12 cellular contexts compared by ENCODE assay signal in genomic region chr3:64151335-64151871, GRCh38.
A peak's percentile ranks its signal among the peaks of the same experiment; 100 is the strongest.
DNase-seq lines count a peak whose midpoint lies in the region; ATAC-seq and TF ChIP-seq lines count a peak whose summit lies in the region.
"Had no signal": no experiment of that assay in that cellular context is flagged by ENCODE, and none has a peak within 500 bp of the region (broad histone marks: within the 10 kb centered on the region; RNA-seq: fewer than 3 reads in every experiment).

No MANE protein-coding gene starts in this region.

- CTCF ChIA-PET in OCI-LY7 (lab: Charles Lee; ENCODE audit: unreplicated experiment) = no interaction called here

- H3K27ac ChIP-seq in brain microvascular endothelial cell (peak overlapping the region; percentile 93), lung (ENCODE audit: low read depth in 1 of 2, low read length in 1 of 2) (peak overlapping the region; percentile 7 to 86), tibial artery (peak overlapping the region; percentile 77 to 80), OCI-LY7 (ENCODE audit: low read depth, low read length, poor library complexity, severe bottlenecking) (no peak overlapping the region)

- H3K9me2 ChIP-seq in OCI-LY7 (ENCODE audit: insufficient read depth, low read length) = no peaks in the 10 kb centered on the region

- H3K9me3 ChIP-seq in lung (ENCODE audit: control insufficient read depth in 2 of 2, insufficient read depth in 1 of 2, low read length in 1 of 2) (peaks cover 0 to 1% of the 10 kb centered on the region in 2 donors), tibial artery (no peaks in the 10 kb centered on the region), OCI-LY7 (ENCODE audit: low read length) (no peaks in the 10 kb centered on the region)

- no peaks in the 10 kb centered on the region for H4K20me1 ChIP-seq in OCI-LY7 (ENCODE audit: insufficient read depth, low read length)

- H3K79me2 ChIP-seq in OCI-LY7 (ENCODE audit: insufficient read depth, low read depth, low read length) = no peaks in the 10 kb centered on the region

- no peaks in the 10 kb centered on the region for H3K27me3 ChIP-seq in brain microvascular endothelial cell (replicated peaks)
- no peaks in the 10 kb centered on the region for H3K27me3 ChIP-seq in lung (ENCODE audit: control insufficient read depth, insufficient read depth)
- H3K27me3 ChIP-seq in tibial artery = no peaks in the 10 kb centered on the region

- H2AFZ ChIP-seq in OCI-LY7 (ENCODE audit: low read length) = no peak overlapping the region

- no TSS peak for BruUV-seq in OCI-LY7 (replicated peaks; lab: Mats Ljungman, UMichigan)

- peak; percentile 81 for DNase-seq in NOMO-1 treated with DMSO at 0.1 percent for 48 hours (lab: John Stamatoyannopoulos, UW; ENCODE audit: unreplicated experiment)
- no peak for DNase-seq in brain microvascular endothelial cell
- peak; percentile 35 for DNase-seq in lung (ENCODE audit: low spot score)
- DNase-seq in tibial artery = no peak
- no peak for DNase-seq in NCI-H345 (lab: John Stamatoyannopoulos, UW)
- no peak for DNase-seq in OCI-LY7 (ENCODE audit: low spot score)
- no peak for DNase-seq in anterior cingulate cortex (lab: John Stamatoyannopoulos, UW)
- DNase-seq: immature natural killer cell; KBM-7; stimulated activated naive CD4-positive, alpha-beta T cell treated with Interleukin-2 at 50 U/mL for 16 hours had no signal

- no peak overlapping the region for H3K4me2 ChIP-seq in OCI-LY7 (ENCODE audit: low read length)

- TF ChIP-seq CTCF in brain microvascular endothelial cell (IDR thresholded peaks at IDR 0.05; ENCODE audit: low read depth, low read length, missing control alignments) (no peak), lung (IDR thresholded peaks at IDR 0.05; ENCODE audit: control extremely low read depth, extremely low read depth) (no peak), tibial artery (IDR thresholded peaks at IDR 0.05) (no peak), OCI-LY7 (conservative IDR thresholded peaks at IDR 0.05; ENCODE audit: low read length) (no peak)

- 60 to 62% methylated on average over 5 of the region's 5 CpGs for WGBS in lung, 2 donors

- H3K4me3 ChIP-seq in brain microvascular endothelial cell (ENCODE audit: low read depth, low read length) = no peak overlapping the region
- H3K4me3 ChIP-seq in lung = no peak overlapping the region
- H3K4me3 ChIP-seq in tibial artery = no peak overlapping the region
- H3K4me3 ChIP-seq in OCI-LY7 (ENCODE audit: low read depth, low read length, poor library complexity, severe bottlenecking) = no peak overlapping the region
- H3K4me3 ChIP-seq: GM12878 had no signal

- H3K4me1 ChIP-seq in lung (ENCODE audit: control insufficient read depth in 2 of 2, insufficient read depth in 2 of 2, low read length in 2 of 2) (peaks cover 8 to 17% of the 10 kb centered on the region in 2 donors), tibial artery (peaks cover 0 to 49% (median 19%) of the 10 kb centered on the region in 4 donors), OCI-LY7 (ENCODE audit: insufficient read depth, low read length, poor library complexity, severe bottlenecking) (no peaks in the 10 kb centered on the region)

- peak; percentile 56 for ATAC-seq in lung (ENCODE audit: insufficient read depth, low FRiP score)
- no peak for ATAC-seq in HG03095 (IDR thresholded peaks at IDR 0.05; ENCODE audit: unreplicated experiment)
- ATAC-seq: GM12878 had no signal

- intact Hi-C loops in tibial artery (cut with DNase I; ENCODE audit: low total_unique reads) (loop anchor here (10.0 kb wide), 1 partner anchor 117 kb away; no protein-coding TSS in a partner anchor), OCI-LY7 (cut with micrococcal nuclease; ENCODE audit: unreplicated experiment) (no loop called here)

- POLR2A ChIA-PET in OCI-LY7 (lab: Charles Lee) = no interaction called here

- peaks cover 28% of the 10 kb centered on the region for H3K36me3 ChIP-seq in brain microvascular endothelial cell (replicated peaks)
- peaks cover 9 to 14% of the 10 kb centered on the region in 2 donors for H3K36me3 ChIP-seq in lung (ENCODE audit: control insufficient read depth in 2 of 2, insufficient read depth in 2 of 2, low read length in 2 of 2)
- peaks cover 14 to 50% (median 28%) of the 10 kb centered on the region in 3 donors for H3K36me3 ChIP-seq in tibial artery
- no peaks in the 10 kb centered on the region for H3K36me3 ChIP-seq in OCI-LY7 (ENCODE audit: insufficient read depth, low read length)

- in situ Hi-C loops in brain microvascular endothelial cell (cut with HindIII; ENCODE audit: low pct_ligation_motif_present, low sequenced_read_pairs) = no loop called here

Comparison
In these comparisons a context has a peak if more than half of its experiments do, and no peak if none do; other contexts are left out.
1. DNase-seq: peak in NOMO-1 treated with DMSO at 0.1 percent for 48 hours (single experiment) and lung (single experiment); none in brain microvascular endothelial cell (single experiment), tibial artery (0 of 2), NCI-H345 (single experiment), OCI-LY7 (single experiment) and anterior cingulate cortex (0 of 58).